Comparison of ENCODE assay signal across 11 cellular contexts in genomic region chr12:50186667-50187066, GRCh38. TPM values are rescaled to one million over a fixed set of nuclear protein-coding genes. Genes with fewer than 3 reads are reported as not detected.
DNase-seq lines count a peak whose midpoint lies in the region; ATAC-seq and TF ChIP-seq lines count a peak whose summit lies in the region.
"Had no signal": no experiment of that assay in that cellular context is flagged by ENCODE, and none has a peak within 500 bp of the region (broad histone marks: within the 10 kb centered on the region; RNA-seq: fewer than 3 reads in every experiment).

No MANE protein-coding gene starts in this region.

- dilution Hi-C loops in IMR-90 (cut with HindIII; ENCODE audit: low sequenced_read_pairs, unreplicated experiment): no loop called here

- H4K5ac ChIP-seq in IMR-90 (ENCODE audit: low read depth, low read length): peak overlapping the region; percentile 93

- H3K9me3 ChIP-seq in IMR-90 (ENCODE audit: control insufficient read depth, insufficient read depth, low read length) (no peaks in the 10 kb centered on the region), spleen (no peaks in the 10 kb centered on the region)
- H3K9me3 ChIP-seq: upper lobe of left lung had no signal

- peak overlapping the region; percentile 89 for H3K56ac ChIP-seq in IMR-90 (ENCODE audit: extremely low read depth, insufficient read depth, low read length)

- peak overlapping the region; percentile 90 for H3K14ac ChIP-seq in IMR-90 (replicated peaks; ENCODE audit: low read depth, low read length)

- no peak overlapping the region for H2AFZ ChIP-seq in IMR-90 (replicated peaks; ENCODE audit: low read length, poor library complexity)

- CTCF ChIA-PET in IMR-90 (lab: Yijun Ruan, JAX): no interaction called here

- H3K23ac ChIP-seq in IMR-90 (ENCODE audit: low read depth, low read length): peak overlapping the region; percentile 89

- peaks cover 38% of the 10 kb centered on the region for H3K36me3 ChIP-seq in IMR-90 (ENCODE audit: control insufficient read depth, insufficient read depth, low read length)
- H3K36me3 ChIP-seq in spleen: peaks cover 0 to 36% (median 6%) of the 10 kb centered on the region in 6 donors

- intact Hi-C loops in IMR-90 (cut with micrococcal nuclease): loop anchor here (1.0 kb wide), 1 partner anchor 128 kb away; no protein-coding TSS in a partner anchor
- intact Hi-C loops in spleen (cut with DNase I; ENCODE audit: low total_unique reads): no loop called here
- intact Hi-C loops in Right ventricle myocardium superior (cut with DNase I): loop anchor here (10.0 kb wide), 1 partner anchor 128 kb away; no protein-coding TSS in a partner anchor

- peak overlapping the region; percentile 92 for H2BK120ac ChIP-seq in IMR-90 (ENCODE audit: low read depth, low read length)

- no peak overlapping the region for H3K4me3 ChIP-seq in IMR-90 (ENCODE audit: insufficient read depth, low read depth, low read length)
- no peak overlapping the region for H3K4me3 ChIP-seq in spleen
- H3K4me3 ChIP-seq: upper lobe of left lung had no signal

- no peak for TF ChIP-seq RAD21 in IMR-90 (IDR thresholded peaks at IDR 0.05; ENCODE audit: low read length)

- peak overlapping the region; percentile 90 for H3K18ac ChIP-seq in IMR-90 (ENCODE audit: low read depth, low read length)

- POLR2A ChIA-PET in IMR-90 (lab: Charles Lee; ENCODE audit: unreplicated experiment): interaction anchor here (1.9 kb wide), 1 partner anchor 34 kb away, joined by 6 read pairs; no protein-coding TSS in a partner anchor

- no TSS peak for BruUV-seq in IMR-90 (replicated peaks; lab: Mats Ljungman, UMichigan)

- peak overlapping the region; percentile 93 for H3K4ac ChIP-seq in IMR-90 (ENCODE audit: low read depth, low read length)

- H2AK5ac ChIP-seq in IMR-90 (ENCODE audit: low read depth, low read length): peak overlapping the region; percentile 87

- H3K9ac ChIP-seq in IMR-90 (ENCODE audit: low read depth, low read length): peak overlapping the region; percentile 45; the same call in 1 of the 2 replicates

- H3K4me1 ChIP-seq in IMR-90 (ENCODE audit: control insufficient read depth, insufficient read depth, low read length) (peaks cover 30% of the 10 kb centered on the region), spleen (peaks cover 7 to 46% (median 28%) of the 10 kb centered on the region in 6 donors)

- H2BK15ac ChIP-seq in IMR-90 (ENCODE audit: low read depth, low read length): peak overlapping the region; percentile 59

- 0 out of 2 replicates have a peak, but pooled peaks cover 4% of the 10 kb centered on the region for H4K20me1 ChIP-seq in IMR-90 (ENCODE audit: insufficient read depth, low read length)

- ATAC-seq in IMR-90 (ENCODE audit: low read depth): peak; percentile 35
- ATAC-seq in Right ventricle myocardium superior (ENCODE audit: poor library complexity): no peak

- DNase-seq in IMR-90: peak; percentile 54
- no peak for DNase-seq in epithelial cell of prostate (ENCODE audit: low read depth, low spot score)
- DNase-seq in spleen: no peak
- no peak for DNase-seq in caudate nucleus (lab: John Stamatoyannopoulos, UW)
- no peak for DNase-seq in Right ventricle myocardium superior
- no peak for DNase-seq in substantia nigra (lab: John Stamatoyannopoulos, UW)
- DNase-seq in SHP77 treated with DMSO at 0.1 percent for 48 hours (lab: John Stamatoyannopoulos, UW): no peak
- DNase-seq: DMS53, RPMI8226, upper lobe of left lung had no signal

- no peak overlapping the region for H2AK9ac ChIP-seq in IMR-90 (replicated peaks; ENCODE audit: low read depth, low read length, poor library complexity)

- H3K79me1 ChIP-seq in IMR-90 (ENCODE audit: low read depth in 1 of 2, low read length in 2 of 2): peaks cover 30 to 66% of the 10 kb centered on the region in 2 experiments

- WGBS in IMR-90 (ENCODE audit: extremely low coverage in 2 of 2, insufficient read length in 1 of 2), 2 experiments: no CpG with 5 or more reads among the region's 1 CpG
- WGBS in spleen, 5 donors: 76 to 89% (median 83%) methylated on average over 1 of the region's 1 CpG

- H3K27ac ChIP-seq in IMR-90 (ENCODE audit: insufficient read depth, low read length) (peak overlapping the region; percentile 70), VCaP (peak overlapping the region; percentile 92), epithelial cell of prostate (peak overlapping the region; percentile 81), spleen (peak overlapping the region in 6 of 8 donors; percentile 9 to 74 (median 61)), caudate nucleus (ENCODE audit: low read depth, low read length) (no peak overlapping the region), substantia nigra (ENCODE audit: low read depth, low read length, poor library complexity, severe bottlenecking) (no peak overlapping the region)

- in situ Hi-C loops in IMR-90 (cut with MboI; ENCODE audit: low sequenced_read_pairs): no loop called here

- peak overlapping the region; percentile 78 to 86 for H4K8ac ChIP-seq in IMR-90 (ENCODE audit: low read depth in 2 of 2, low read length in 2 of 2)

- peaks cover 25% of the 10 kb centered on the region for H3K9me1 ChIP-seq in IMR-90 (ENCODE audit: insufficient read depth, low read length)

- no peak for TF ChIP-seq POLR2A in IMR-90 (IDR thresholded peaks at IDR 0.05; ENCODE audit: low read depth, low read length)
- no peak for TF ChIP-seq POLR2A in spleen (IDR thresholded peaks at IDR 0.05)

- H4K91ac ChIP-seq in IMR-90 (ENCODE audit: insufficient read depth, low read depth, low read length): peak overlapping the region; percentile 94

- peak overlapping the region; percentile 40; the same call in 1 of the 2 replicates for H3K4me2 ChIP-seq in IMR-90 (ENCODE audit: low read depth, low read length)

- H2BK20ac ChIP-seq in IMR-90 (ENCODE audit: low read depth, low read length): peak overlapping the region; percentile 75

- TF ChIP-seq CTCF in IMR-90 (conservative IDR thresholded peaks at IDR 0.05; ENCODE audit: low read depth, low read length) (no peak), VCaP (conservative IDR thresholded peaks at IDR 0.05) (no peak), spleen (IDR thresholded peaks at IDR 0.05 in 8 of 11, conservative IDR thresholded peaks at IDR 0.05 in 3 of 11) (no peak)

- H3K27me3 ChIP-seq in IMR-90 (ENCODE audit: control insufficient read depth, insufficient read depth, low read length): no peaks in the 10 kb centered on the region
- no peaks in the 10 kb centered on the region for H3K27me3 ChIP-seq in spleen (replicated peaks in 1 of 7)
- H3K27me3 ChIP-seq: upper lobe of left lung had no signal

- peak overlapping the region; percentile 100 for H2BK5ac ChIP-seq in IMR-90 (ENCODE audit: low read depth, low read length, poor library complexity, severe bottlenecking)

TF ChIP-seq in IMR-90, 13 proteins besides CTCF, POLR2A, EP300 and RAD21:
- TF ChIP-seq RFX5 (IDR thresholded peaks at IDR 0.05; ENCODE audit: low read depth, low read length): no peak
- TF ChIP-seq SMC3 (IDR thresholded peaks at IDR 0.05; ENCODE audit: low read depth, low read length): no peak
- TF ChIP-seq, protein P1, sequence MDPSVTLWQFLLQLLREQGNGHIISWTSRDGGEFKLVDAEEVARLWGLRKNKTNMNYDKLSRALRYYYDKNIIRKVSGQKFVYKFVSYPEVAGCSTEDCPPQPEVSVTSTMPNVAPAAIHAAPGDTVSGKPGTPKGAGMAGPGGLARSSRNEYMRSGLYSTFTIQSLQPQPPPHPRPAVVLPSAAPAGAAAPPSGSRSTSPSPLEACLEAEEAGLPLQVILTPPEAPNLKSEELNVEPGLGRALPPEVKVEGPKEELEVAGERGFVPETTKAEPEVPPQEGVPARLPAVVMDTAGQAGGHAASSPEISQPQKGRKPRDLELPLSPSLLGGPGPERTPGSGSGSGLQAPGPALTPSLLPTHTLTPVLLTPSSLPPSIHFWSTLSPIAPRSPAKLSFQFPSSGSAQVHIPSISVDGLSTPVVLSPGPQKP (IDR thresholded peaks at IDR 0.05; ENCODE audit: borderline replicate concordance, low read depth, low read length): no peak
- no peak for TF ChIP-seq BHLHE40 (IDR thresholded peaks at IDR 0.05; ENCODE audit: low read depth, low read length)
- TF ChIP-seq MXI1 (IDR thresholded peaks at IDR 0.05; ENCODE audit: borderline replicate concordance, low read depth, low read length): no peak
- no peak for TF ChIP-seq MAFK (IDR thresholded peaks at IDR 0.05; ENCODE audit: low read depth, low read length)
- TF ChIP-seq USF2 (IDR thresholded peaks at IDR 0.05; ENCODE audit: low read depth, low read length): no peak
- TF ChIP-seq NFE2L2 (IDR thresholded peaks at IDR 0.05; ENCODE audit: low read depth, low read length): no peak
- TF ChIP-seq MAZ (IDR thresholded peaks at IDR 0.05; ENCODE audit: borderline replicate concordance, low read depth, low read length): no peak
- TF ChIP-seq RCOR1 (IDR thresholded peaks at IDR 0.05; ENCODE audit: insufficient replicate concordance, low read length): no peak
- no peak for TF ChIP-seq FOS (IDR thresholded peaks at IDR 0.05; ENCODE audit: low read depth, low read length)
- TF ChIP-seq CEBPB (IDR thresholded peaks at IDR 0.05; ENCODE audit: low read depth, low read length): no peak
- no peak for TF ChIP-seq CHD1 (IDR thresholded peaks at IDR 0.05; ENCODE audit: low read depth, low read length)
TF ChIP-seq in IMR-90: peak in this region for 0.

RNA-seq across cellular contexts. Expression of gene CERS5, which starts 19.5 kb away (rescaled TPM):
- 40.3 and 47.5 TPM in 2 replicates for total RNA-seq in IMR-90 (2012; rRNA removed)
- 58.7 and 60.3 TPM in 2 replicates for polyA plus RNA-seq in IMR-90 (2012; rRNA removed)
- 23.0 and 33.3 TPM in 2 replicates for polyA plus RNA-seq in IMR-90 (2012; cell fraction: cytosol; rRNA removed)
- polyA plus RNA-seq in IMR-90 (2012; cell fraction: nucleus; rRNA removed; ENCODE audit: low replicate concordance): 45.5 and 156 TPM in 2 replicates
- total RNA-seq in spleen: 10 to 100 TPM; 21.8 to 55.9 (median 41.3) TPM
- polyA plus RNA-seq in spleen: 10 to 100 TPM; 40.3 to 90.8 (median 58.1) TPM
- 7.3 TPM for total RNA-seq in Right ventricle myocardium superior

Comparison
In these comparisons a context has a peak if more than half of its experiments do, and no peak if none do; other contexts are left out.
1. H3K27ac ChIP-seq: peak in IMR-90 (single experiment), VCaP (single experiment), epithelial cell of prostate (single experiment) and spleen (6 of 8); none in caudate nucleus (single experiment) and substantia nigra (single experiment).